Comparison of ENCODE assay signal across 8 cellular contexts in genomic region chr1:93847811-93848288, GRCh38. TPM values are rescaled to one million over a fixed set of nuclear protein-coding genes. Genes with fewer than 3 reads are reported as not detected.
DNase-seq lines count a peak whose midpoint lies in the region; ATAC-seq lines count a peak whose summit lies in the region.

No MANE protein-coding gene starts in this region.

- POLR2A ChIA-PET in activated CD8-positive, alpha-beta T cell treated with anti-CD3 and anti-CD28 coated beads, Interleukin-2, amount 10 ng/mL, durations not matched to agents 7 days and 5 days (lab: Charles Lee) = no interaction called here

- H3K36me3 ChIP-seq in mesendoderm (ENCODE audit: control insufficient read depth, insufficient read depth, low read length) = no peaks in the 10 kb centered on the region

- peak overlapping the region; percentile 40 for H3K27ac ChIP-seq in mesendoderm (ENCODE audit: low read depth, low read length)

- H3K4ac ChIP-seq in mesendoderm (ENCODE audit: low read depth, low read length) = peak overlapping the region; percentile 70

- peak overlapping the region; percentile 80 for H3K4me2 ChIP-seq in mesendoderm (ENCODE audit: low read length)

- CTCF ChIA-PET in activated CD8-positive, alpha-beta T cell treated with anti-CD3 and anti-CD28 coated beads, Interleukin-2, amount 10 ng/mL, durations not matched to agents 7 days and 5 days (lab: Charles Lee) = interaction anchor here (1.8 to 2.2 kb wide), 2 partner anchors 218 to 543 kb away, joined by 5 to 6 read pairs; no protein-coding TSS in a partner anchor

- H2AK5ac ChIP-seq in mesendoderm (ENCODE audit: low read length) = no peak overlapping the region

- peak overlapping the region; percentile 70 for H3K18ac ChIP-seq in mesendoderm (ENCODE audit: low read length)

- peaks cover 7% of the 10 kb centered on the region for H3K4me1 ChIP-seq in mesendoderm (ENCODE audit: control insufficient read depth, low read depth, low read length)

- H3K4me3 Mint-ChIP-seq in activated CD8-positive, alpha-beta T cell treated with anti-CD3 and anti-CD28 coated beads, Interleukin-2, amount 10 ng/mL, durations not matched to agents 7 days and 5 days = peak overlapping the region; percentile 93
- peak overlapping the region; percentile 95 to 97 for H3K4me3 Mint-ChIP-seq in effector memory CD8-positive, alpha-beta T cell

- peak overlapping the region; percentile 14 for H2BK5ac ChIP-seq in mesendoderm (ENCODE audit: low read length)

- no peaks in the 10 kb centered on the region for H3K9me3 Mint-ChIP-seq in activated CD8-positive, alpha-beta T cell treated with anti-CD3 and anti-CD28 coated beads, Interleukin-2, amount 10 ng/mL, durations not matched to agents 7 days and 5 days (ENCODE audit: insufficient read depth)
- H3K9me3 Mint-ChIP-seq in effector memory CD8-positive, alpha-beta T cell = no peaks in the 10 kb centered on the region

- no peak overlapping the region for H3K23ac ChIP-seq in mesendoderm (ENCODE audit: low read length)

- H3K79me2 ChIP-seq in mesendoderm (ENCODE audit: control insufficient read depth, insufficient read depth, low read length) = no peaks in the 10 kb centered on the region

- no peak overlapping the region for H4K8ac ChIP-seq in mesendoderm (ENCODE audit: low read depth, low read length)

- peak; percentile 40 to 44 for DNase-seq in AML-193 (lab: John Stamatoyannopoulos, UW)
- DNase-seq in NCI-H526 (lab: John Stamatoyannopoulos, UW) = peak; percentile 72 to 86
- peak; percentile 64 for DNase-seq in activated CD8-positive, alpha-beta T cell treated with anti-CD3 and anti-CD28 coated beads, Interleukin-2, amount 10 ng/mL, durations not matched to agents 7 days and 5 days
- DNase-seq in effector memory CD8-positive, alpha-beta T cell = peak; percentile 61 to 65 (median 64)
- peak; percentile 90 for DNase-seq in mesendoderm
- peak; percentile 62 to 68 for DNase-seq in stimulated activated CD8-positive, alpha-beta memory T cell treated with anti-CD3 and anti-CD28 coated beads, Interleukin-15, amount 100 ng/mL, for 4 hours (ENCODE audit: low read depth in 2 of 2)

- ATAC-seq in GM19043 (IDR thresholded peaks at IDR 0.05; ENCODE audit: low read depth, unreplicated experiment) (peak; percentile 17), HG03378 (IDR thresholded peaks at IDR 0.05; ENCODE audit: unreplicated experiment) (peak; percentile 28)
- ATAC-seq in activated CD8-positive, alpha-beta T cell treated with anti-CD3 and anti-CD28 coated beads, Interleukin-2, amount 10 ng/mL, durations not matched to agents 7 days and 5 days = peak; percentile 37
- peak; percentile 44 for ATAC-seq in effector memory CD8-positive, alpha-beta T cell (replicated peaks)

- no CpG with 5 or more reads among the region's 36 CpGs for whole genome bisulfite sequencing in mesendoderm (ENCODE audit: extremely low coverage, insufficient coverage, low lambda C conversion rate)

- no peaks in the 10 kb centered on the region for H3K27me3 ChIP-seq in mesendoderm (ENCODE audit: insufficient read depth, low read length, poor library complexity)

- no peak overlapping the region for H2BK15ac ChIP-seq in mesendoderm (replicated peaks; ENCODE audit: low read depth)

- peak overlapping the region; percentile 80 for H3K9ac ChIP-seq in mesendoderm (ENCODE audit: low read length)

- H3K4me3 ChIP-seq in mesendoderm (ENCODE audit: low read length) = peak overlapping the region; percentile 57

- H3K4me1 Mint-ChIP-seq in activated CD8-positive, alpha-beta T cell treated with anti-CD3 and anti-CD28 coated beads, Interleukin-2, amount 10 ng/mL, durations not matched to agents 7 days and 5 days (ENCODE audit: low read depth) = peaks cover 36% of the 10 kb centered on the region
- peaks cover 22 to 34% of the 10 kb centered on the region in 2 donors for H3K4me1 Mint-ChIP-seq in effector memory CD8-positive, alpha-beta T cell (ENCODE audit: low read depth in 2 of 2)

- peaks cover 3% of the 10 kb centered on the region for H3K36me3 Mint-ChIP-seq in activated CD8-positive, alpha-beta T cell treated with anti-CD3 and anti-CD28 coated beads, Interleukin-2, amount 10 ng/mL, durations not matched to agents 7 days and 5 days (ENCODE audit: low read depth)
- peaks cover 27% of the 10 kb centered on the region for H3K36me3 Mint-ChIP-seq in effector memory CD8-positive, alpha-beta T cell (ENCODE audit: insufficient read depth)

- H3K27ac Mint-ChIP-seq in activated CD8-positive, alpha-beta T cell treated with anti-CD3 and anti-CD28 coated beads, Interleukin-2, amount 10 ng/mL, durations not matched to agents 7 days and 5 days = peak overlapping the region; percentile 95
- H3K27ac Mint-ChIP-seq in effector memory CD8-positive, alpha-beta T cell = peak overlapping the region; percentile 100

- H3K79me1 ChIP-seq in mesendoderm (ENCODE audit: low read length) = no peaks in the 10 kb centered on the region

- peak overlapping the region; percentile 92 for H3K56ac ChIP-seq in mesendoderm (ENCODE audit: low read length)

- no peak overlapping the region for H4K5ac ChIP-seq in mesendoderm (ENCODE audit: low read length)

- H2BK120ac ChIP-seq in mesendoderm (ENCODE audit: low read depth, low read length) = no peak overlapping the region

- peaks cover 10% of the 10 kb centered on the region for H3K27me3 Mint-ChIP-seq in activated CD8-positive, alpha-beta T cell treated with anti-CD3 and anti-CD28 coated beads, Interleukin-2, amount 10 ng/mL, durations not matched to agents 7 days and 5 days (ENCODE audit: low read depth)
- peaks cover 6 to 7% of the 10 kb centered on the region in 2 donors for H3K27me3 Mint-ChIP-seq in effector memory CD8-positive, alpha-beta T cell

RNA-seq across cellular contexts. Expression of gene DNTTIP2, which starts 31.2 kb away (rescaled TPM):
- 10 to 100 TPM; 67.6 to 72.1 TPM for total RNA-seq in activated CD8-positive, alpha-beta T cell treated with anti-CD3 and anti-CD28 coated beads, Interleukin-2, amount 10 ng/mL, durations not matched to agents 7 days and 5 days
- 132 TPM for polyA plus RNA-seq in mesendoderm (2013, experiment 1 of 2)
- 129 TPM for polyA plus RNA-seq in mesendoderm (2013, experiment 2 of 2)

Comparison
In these comparisons a context has a peak if more than half of its experiments do, and no peak if none do; other contexts are left out.
1. Peak in every context shown above with its lines: DNase-seq, ATAC-seq, H3K4me3 ChIP-seq and H3K27ac ChIP-seq.